ENCODE assay signal across 9 cellular contexts in genomic region chr16:2919511-2920255, GRCh38. TPM values are rescaled to one million over a fixed set of nuclear protein-coding genes. Genes with fewer than 3 reads are reported as not detected.
DNase-seq lines count a peak whose midpoint lies in the region; ATAC-seq and TF ChIP-seq lines count a peak whose summit lies in the region.
"Had no signal": no experiment of that assay in that cellular context is flagged by ENCODE, and none has a peak within 500 bp of the region (broad histone marks: within the 10 kb centered on the region; RNA-seq: fewer than 3 reads in every experiment).

No MANE protein-coding gene starts in this region.

- H2AK5ac ChIP-seq in IMR-90 (ENCODE audit: low read depth, low read length) = no peak overlapping the region

- no peak overlapping the region for H4K8ac ChIP-seq in IMR-90 (ENCODE audit: low read depth in 2 of 2, low read length in 2 of 2)

- no peak overlapping the region for H3K18ac ChIP-seq in IMR-90 (ENCODE audit: low read depth, low read length)

- H2BK20ac ChIP-seq in IMR-90 (ENCODE audit: low read depth, low read length) = no peak overlapping the region

- peak; percentile 86 for TF ChIP-seq RAD21 in IMR-90 (IDR thresholded peaks at IDR 0.05; ENCODE audit: low read length)

- H2BK120ac ChIP-seq in IMR-90 (ENCODE audit: low read depth, low read length) = no peak overlapping the region

- no TSS peak for BruUV-seq in IMR-90 (replicated peaks; lab: Mats Ljungman, UMichigan)

- H3K27ac Mint-ChIP-seq in activated naive CD4-positive, alpha-beta T cell treated with anti-CD3 and anti-CD28 coated beads, Interleukin-2, amount 50 U/mL, for 72 hours = peak overlapping the region in 1 of 2 donors; percentile 60

- ATAC-seq in IMR-90 (ENCODE audit: low read depth) (peak; percentile 86), SK-N-SH treated with all-trans-retinoic acid at 6 μM for 48 hours (peak; percentile 61), GM19395 (IDR thresholded peaks at IDR 0.05; ENCODE audit: unreplicated experiment) (no peak)
- ATAC-seq in activated naive CD4-positive, alpha-beta T cell treated with anti-CD3 and anti-CD28 coated beads, Interleukin-2, amount 50 U/mL, for 72 hours = peak; percentile 51 to 53

- H3K4ac ChIP-seq in IMR-90 (ENCODE audit: low read depth, low read length) = no peak overlapping the region

- no peak overlapping the region for H4K91ac ChIP-seq in IMR-90 (ENCODE audit: insufficient read depth, low read depth, low read length)

- H3K36me3 ChIP-seq in IMR-90 (ENCODE audit: control insufficient read depth, insufficient read depth, low read length) (peaks cover 19% of the 10 kb centered on the region), prostate gland (no peaks in the 10 kb centered on the region)

- DNase-seq in Caki2 (ENCODE audit: low read depth) (peak; percentile 66), IMR-90 (peak; percentile 74), globus pallidus (ENCODE audit: low spot score) (peak; percentile 73), prostate gland (ENCODE audit: low spot score) (peak; percentile 44), NCI-H1048 (lab: John Stamatoyannopoulos, UW) (no peak)
- DNase-seq in activated naive CD4-positive, alpha-beta T cell treated with anti-CD3 and anti-CD28 coated beads, Interleukin-2, amount 50 U/mL, for 72 hours (ENCODE audit: low spot score in 2 of 2) = peak in 1 of 2 donors; percentile 70

- peak overlapping the region; percentile 35 for H2AFZ ChIP-seq in IMR-90 (replicated peaks; ENCODE audit: low read length, poor library complexity)

- H3K9ac ChIP-seq in IMR-90 (ENCODE audit: low read depth, low read length) = no peak overlapping the region

- H3K4me1 ChIP-seq in IMR-90 (ENCODE audit: control insufficient read depth, insufficient read depth, low read length) (peaks cover 5% of the 10 kb centered on the region), prostate gland (replicated peaks) (no peaks in the 10 kb centered on the region)

- no peaks in the 10 kb centered on the region for H3K9me3 Mint-ChIP-seq in activated naive CD4-positive, alpha-beta T cell treated with anti-CD3 and anti-CD28 coated beads, Interleukin-2, amount 50 U/mL, for 72 hours

- no peak overlapping the region for H2BK5ac ChIP-seq in IMR-90 (ENCODE audit: low read depth, low read length, poor library complexity, severe bottlenecking)

- H3K27ac ChIP-seq in IMR-90 (ENCODE audit: insufficient read depth, low read length) = no peak overlapping the region
- peak overlapping the region; percentile 55 for H3K27ac ChIP-seq in prostate gland
- H3K27ac ChIP-seq: SK-N-MC had no signal

- H3K4me3 ChIP-seq in IMR-90 (ENCODE audit: insufficient read depth, low read depth, low read length) (no peak overlapping the region), prostate gland (no peak overlapping the region)
- H3K4me3 ChIP-seq: SK-N-MC had no signal

- H3K79me1 ChIP-seq in IMR-90 (ENCODE audit: low read depth in 1 of 2, low read length in 2 of 2) = peaks cover 5 to 38% of the 10 kb centered on the region in 2 experiments; a peak in 3 of 4 replicates

- no peaks in the 10 kb centered on the region for H3K9me1 ChIP-seq in IMR-90 (ENCODE audit: insufficient read depth, low read length)

- H2AK9ac ChIP-seq in IMR-90 (replicated peaks; ENCODE audit: low read depth, low read length, poor library complexity) = no peak overlapping the region

- H3K23ac ChIP-seq in IMR-90 (ENCODE audit: low read depth, low read length) = no peak overlapping the region

- dilution Hi-C loops in IMR-90 (cut with HindIII; ENCODE audit: low sequenced_read_pairs, unreplicated experiment) = no loop called here

- no peak overlapping the region for H2BK15ac ChIP-seq in IMR-90 (ENCODE audit: low read depth, low read length)

- CTCF ChIA-PET in IMR-90 (lab: Yijun Ruan, JAX) = interaction anchor here (0.6 to 0.9 kb wide), 2 partner anchors 81 to 147 kb away, joined by 3 read pairs; no protein-coding TSS in a partner anchor

- POLR2A ChIA-PET in IMR-90 (lab: Charles Lee; ENCODE audit: unreplicated experiment) = no interaction called here

- H3K9me3 ChIP-seq in IMR-90 (ENCODE audit: control insufficient read depth, insufficient read depth, low read length) = no peaks in the 10 kb centered on the region
- no peaks in the 10 kb centered on the region for H3K9me3 ChIP-seq in prostate gland

- in situ Hi-C loops in Caki2 (cut with HindIII; ENCODE audit: low pct_unique_long_range_greater_than_20kb, low sequenced_read_pairs) = no loop called here
- in situ Hi-C loops in IMR-90 (cut with MboI; ENCODE audit: low sequenced_read_pairs) = loop anchor here (5.0 to 10.0 kb wide), 2 partner anchors 42 to 85 kb away; partner anchors contain the start of gene ZG16B

- intact Hi-C loops in IMR-90 (cut with micrococcal nuclease) = loop anchor here (1.0 to 2.0 kb wide), 3 partner anchors 15 to 81 kb away; no protein-coding TSS in a partner anchor
- intact Hi-C loops in prostate gland (cut with DNase I) = no loop called here

- no peak overlapping the region for H3K14ac ChIP-seq in IMR-90 (replicated peaks; ENCODE audit: low read depth, low read length)

- peaks cover 0 to 6% of the 10 kb centered on the region in 2 donors for H3K36me3 Mint-ChIP-seq in activated naive CD4-positive, alpha-beta T cell treated with anti-CD3 and anti-CD28 coated beads, Interleukin-2, amount 50 U/mL, for 72 hours

- H3K27me3 ChIP-seq in IMR-90 (ENCODE audit: control insufficient read depth, insufficient read depth, low read length) (no peaks in the 10 kb centered on the region), prostate gland (replicated peaks; ENCODE audit: insufficient read depth) (no peaks in the 10 kb centered on the region)

- no CpG with 5 or more reads among the region's 13 CpGs for WGBS in IMR-90 (ENCODE audit: extremely low coverage in 2 of 2, insufficient read length in 1 of 2), 2 experiments
- WGBS in prostate gland = 10% methylated on average over 13 of the region's 13 CpGs

- no peak overlapping the region for H4K5ac ChIP-seq in IMR-90 (ENCODE audit: low read depth, low read length)

- no peak overlapping the region for H3K4me2 ChIP-seq in IMR-90 (ENCODE audit: low read depth, low read length)

- H3K56ac ChIP-seq in IMR-90 (ENCODE audit: extremely low read depth, insufficient read depth, low read length) = no peak overlapping the region

- peak; percentile 91 for TF ChIP-seq CTCF in IMR-90 (conservative IDR thresholded peaks at IDR 0.05; ENCODE audit: low read depth, low read length)
- TF ChIP-seq CTCF in prostate gland (IDR thresholded peaks at IDR 0.05) = peak; percentile 82 to 96 (median 92)

- no peak for TF ChIP-seq POLR2A in IMR-90 (IDR thresholded peaks at IDR 0.05; ENCODE audit: low read depth, low read length)
- no peak for TF ChIP-seq POLR2A in prostate gland (IDR thresholded peaks at IDR 0.05)

- H4K20me1 ChIP-seq in IMR-90 (ENCODE audit: insufficient read depth, low read length) = peaks cover 5% of the 10 kb centered on the region; the same call in 1 of the 2 replicates

TF ChIP-seq in SK-N-SH treated with all-trans-retinoic acid at 6 μM for 48 hours, 23 proteins besides CTCF, POLR2A, EP300 and RAD21 (continues in another document):
- TF ChIP-seq TOX (CRISPR knock-in tag; IDR thresholded peaks at IDR 0.05; ENCODE audit: borderline replicate concordance) (no peak), GLIS3 (CRISPR knock-in tag; IDR thresholded peaks at IDR 0.05) (no peak), ESRRG (CRISPR knock-in tag; IDR thresholded peaks at IDR 0.05) (no peak), BACH2 (CRISPR knock-in tag; IDR thresholded peaks at IDR 0.05; ENCODE audit: borderline replicate concordance) (no peak), RARB (CRISPR knock-in tag; IDR thresholded peaks at IDR 0.05) (no peak)

RNA-seq across cellular contexts. Expression of gene FLYWCH1, which starts 8.0 kb away (rescaled TPM):
- total RNA-seq in Caki2 (2014; rRNA removed; shearing (Covaris generic); ENCODE audit: low replicate concordance) = 133 and 149 TPM in 2 replicates
- total RNA-seq in IMR-90 (2012; rRNA removed) (14.3 and 16.1 TPM in 2 replicates), prostate gland (10 to 100 TPM; 53.0 to 55.6 TPM)
- polyA plus RNA-seq in IMR-90 (2012; rRNA removed) = 25.2 and 32.3 TPM in 2 replicates
- 38.1 and 39.5 TPM in 2 replicates for polyA plus RNA-seq in IMR-90 (2012; cell fraction: cytosol; rRNA removed)
- 68.9 and 113 TPM in 2 replicates for polyA plus RNA-seq in IMR-90 (2012; cell fraction: nucleus; rRNA removed; ENCODE audit: low replicate concordance)
- 10 to 100 TPM; 28.8 to 55.4 TPM for total RNA-seq in activated naive CD4-positive, alpha-beta T cell treated with anti-CD3 and anti-CD28 coated beads, Interleukin-2, amount 50 U/mL, for 72 hours

RNA-seq across cellular contexts. Expression of gene FLYWCH2, which starts 36.7 kb away (rescaled TPM):
- total RNA-seq in Caki2 (2014; rRNA removed; shearing (Covaris generic); ENCODE audit: low replicate concordance) = 121 and 161 TPM in 2 replicates
- total RNA-seq in IMR-90 (2012; rRNA removed) (42.3 and 48.9 TPM in 2 replicates), prostate gland (100 to 1,000 TPM in 1 of 2 donors, 10 to 100 TPM in 1; 78.8 to 150 TPM)
- polyA plus RNA-seq in IMR-90 (2012; rRNA removed) = 66.3 and 77.2 TPM in 2 replicates
- 131 and 168 TPM in 2 replicates for polyA plus RNA-seq in IMR-90 (2012; cell fraction: cytosol; rRNA removed)
- 22.4 and 65.5 TPM in 2 replicates for polyA plus RNA-seq in IMR-90 (2012; cell fraction: nucleus; rRNA removed; ENCODE audit: low replicate concordance)
- total RNA-seq in activated naive CD4-positive, alpha-beta T cell treated with anti-CD3 and anti-CD28 coated beads, Interleukin-2, amount 50 U/mL, for 72 hours = 10 to 100 TPM in 1 of 2 donors, 1 to 10 TPM in 1; 9.4 to 17.4 TPM

RNA-seq across cellular contexts. Expression of gene KREMEN2, which starts 44.4 kb away (rescaled TPM):
- 18.2 and 32.8 TPM in 2 replicates for total RNA-seq in Caki2 (2014; rRNA removed; shearing (Covaris generic); ENCODE audit: low replicate concordance)
- total RNA-seq in IMR-90 (2012; rRNA removed) = not detected in 2 replicates
- 0.03 and 0.11 TPM in 2 replicates for polyA plus RNA-seq in IMR-90 (2012; rRNA removed)
- 0.09 and 0.18 TPM in 2 replicates for polyA plus RNA-seq in IMR-90 (2012; cell fraction: cytosol; rRNA removed)
- polyA plus RNA-seq in IMR-90 (2012; cell fraction: nucleus; rRNA removed; ENCODE audit: low replicate concordance) = 0.03 and 0.30 TPM in 2 replicates
- total RNA-seq in activated naive CD4-positive, alpha-beta T cell treated with anti-CD3 and anti-CD28 coated beads, Interleukin-2, amount 50 U/mL, for 72 hours = not detected
- 1 to 10 TPM; 1.4 to 4.0 TPM for total RNA-seq in prostate gland

RNA-seq across cellular contexts. Expression of gene PAQR4, which starts 49.5 kb away (rescaled TPM):
- 60.8 and 77.4 TPM in 2 replicates for total RNA-seq in Caki2 (2014; rRNA removed; shearing (Covaris generic); ENCODE audit: low replicate concordance)
- 2.2 TPM in 2 replicates for total RNA-seq in IMR-90 (2012; rRNA removed)
- 10.0 and 10.1 TPM in 2 replicates for polyA plus RNA-seq in IMR-90 (2012; rRNA removed)
- polyA plus RNA-seq in IMR-90 (2012; cell fraction: cytosol; rRNA removed) = 8.9 and 10.0 TPM in 2 replicates
- polyA plus RNA-seq in IMR-90 (2012; cell fraction: nucleus; rRNA removed; ENCODE audit: low replicate concordance) = 7.4 and 19.4 TPM in 2 replicates
- 10 to 100 TPM; 24.0 to 31.6 TPM for total RNA-seq in activated naive CD4-positive, alpha-beta T cell treated with anti-CD3 and anti-CD28 coated beads, Interleukin-2, amount 50 U/mL, for 72 hours
- 10 to 100 TPM in 1 of 2 donors, 1 to 10 TPM in 1; 9.1 to 25.1 TPM for total RNA-seq in prostate gland
